ENCODE assay signal across 12 cellular contexts in the genomic region with DNA sequence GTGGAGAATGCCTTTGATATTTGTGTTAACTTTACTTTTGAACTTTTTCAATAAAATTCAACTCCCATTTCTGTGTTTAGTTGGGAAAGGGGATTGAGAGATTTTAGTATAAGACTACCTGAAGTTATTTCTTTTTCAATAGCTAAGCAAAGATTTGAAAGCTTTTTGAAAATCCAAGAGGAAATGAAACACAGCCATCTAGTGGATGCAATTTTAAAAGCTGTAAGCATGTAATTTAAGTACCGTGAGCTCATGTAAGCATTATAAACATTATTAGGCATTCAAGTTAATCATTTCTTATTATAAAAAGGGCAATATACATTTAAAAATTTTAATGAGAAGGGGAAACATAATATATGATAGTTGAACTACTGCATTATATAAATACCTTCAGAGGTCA.
A peak's percentile ranks its signal among the peaks of the same experiment; 100 is the strongest.
DNase-seq lines count a peak whose midpoint lies in the region; TF ChIP-seq lines count a peak whose summit lies in the region.
"Had no signal": no experiment of that assay in that cellular context is flagged by ENCODE, and none has a peak within 500 bp of the region (broad histone marks: within the 10 kb centered on the region; RNA-seq: fewer than 3 reads in every experiment).

No MANE protein-coding gene starts in this region.

- H3K4me1 ChIP-seq in A673 (ENCODE audit: insufficient read depth, low read length, poor library complexity, severe bottlenecking) = no peaks in the 10 kb centered on the region

- POLR2A ChIA-PET in A673 (lab: Charles Lee; ENCODE audit: low non-redundant PET) = no interaction called here

- H3K9me3 ChIP-seq in A673 (ENCODE audit: low read depth, low read length, poor library complexity, severe bottlenecking) = no peaks in the 10 kb centered on the region
- H3K9me3 ChIP-seq: neutrophil had no signal

- in situ Hi-C loops in SK-MEL-5 (cut with HindIII; ENCODE audit: low pct_unique_long_range_greater_than_20kb, low sequenced_read_pairs) = no loop called here

- no peak overlapping the region for H3K27ac ChIP-seq in A673 (ENCODE audit: low read depth, low read length, poor library complexity, severe bottlenecking)
- H3K27ac ChIP-seq: neutrophil had no signal

- BruUV-seq in A673 (replicated peaks; lab: Mats Ljungman, UMichigan) = no TSS peak

- peak; percentile 43 for TF ChIP-seq CTCF in A673 (conservative IDR thresholded peaks at IDR 0.05; ENCODE audit: low read depth, low read length)
- peak; percentile 46 for TF ChIP-seq CTCF in fibroblast of villous mesenchyme (IDR thresholded peaks at IDR 0.05; ENCODE audit: insufficient read depth, low read depth, low read length)

- DNase-seq in A673 (ENCODE audit: low spot score) = no peak
- DNase-seq in H7 = peak; percentile 9
- peak; percentile 26 for DNase-seq in SK-MEL-5 (ENCODE audit: low read depth, low spot score)
- peak; percentile 20 for DNase-seq in fibroblast of villous mesenchyme (ENCODE audit: low read depth)
- no peak for DNase-seq in NCI-H345 treated with DMSO at 0.1 percent for 48 hours (lab: John Stamatoyannopoulos, UW; ENCODE audit: unreplicated experiment)
- no peak for DNase-seq in stimulated activated CD4-positive, alpha-beta T cell treated with anti-CD3 and anti-CD28 coated beads, Interleukin-12 subunit alpha, Interleukin-12 subunit beta, amount 100 ng/mL, for 4 hours
- no peak for DNase-seq in glomerular visceral epithelial cell (ENCODE audit: extremely low spot score)
- no peak for DNase-seq in T1000 (lab: John Stamatoyannopoulos, UW)
- DNase-seq: activated CD4-positive, alpha-beta T cell treated with anti-CD3 and anti-CD28 coated beads, Interleukin-2, amount 10 ng/mL, durations not matched to agents 24 days and 14 days; GOT3; NCI-H1436 treated with DMSO at 0.1 percent for 48 hours had no signal

- H3K4me3 ChIP-seq in A673 (ENCODE audit: low read depth, low read length, poor library complexity, severe bottlenecking) = no peak overlapping the region
- H3K4me3 ChIP-seq in H7 (ENCODE audit: insufficient read depth, low read depth, low read length) = no peak overlapping the region
- no peak overlapping the region for H3K4me3 ChIP-seq in fibroblast of villous mesenchyme (ENCODE audit: low read depth, low read length)

- intact Hi-C loops in A673 (cut with micrococcal nuclease; ENCODE audit: unreplicated experiment) = no loop called here

- CTCF ChIA-PET in A673 (lab: Charles Lee) = no interaction called here

- no peaks in the 10 kb centered on the region for H3K36me3 ChIP-seq in A673 (ENCODE audit: insufficient read depth, low read length, poor library complexity, severe bottlenecking)
- no peaks in the 10 kb centered on the region for H3K36me3 ChIP-seq in H7 (replicated peaks; ENCODE audit: control insufficient read depth, insufficient read depth, low read length)
- H3K36me3 ChIP-seq: neutrophil had no signal

- no peaks in the 10 kb centered on the region for H3K27me3 ChIP-seq in A673 (replicated peaks; ENCODE audit: insufficient read depth, low read depth, low read length, poor library complexity)
- no peaks in the 10 kb centered on the region for H3K27me3 ChIP-seq in H7 (ENCODE audit: control insufficient read depth, insufficient read depth, low read length)
- H3K27me3 ChIP-seq: neutrophil had no signal

Comparison
In these comparisons a context has a peak if more than half of its experiments do, and no peak if none do; other contexts are left out.
1. DNase-seq: peak in H7 (single experiment), SK-MEL-5 (single experiment) and fibroblast of villous mesenchyme (single experiment); none in A673 (single experiment), NCI-H345 treated with DMSO at 0.1 percent for 48 hours (single experiment), stimulated activated CD4-positive, alpha-beta T cell treated with anti-CD3 and anti-CD28 coated beads, Interleukin-12 subunit alpha, Interleukin-12 subunit beta, amount 100 ng/mL, for 4 hours (single experiment), glomerular visceral epithelial cell (single experiment) and T1000 (single experiment).